ENCODE assay signal across 7 cellular contexts in genomic region chr1:116619106-116619505, GRCh38. TPM values are rescaled to one million over a fixed set of nuclear protein-coding genes. Genes with fewer than 3 reads are reported as not detected.
DNase-seq lines count a peak whose midpoint lies in the region; ATAC-seq, FAIRE-seq and TF ChIP-seq lines count a peak whose summit lies in the region.
"Not testable (repeated sequence)": the region's sequence is repeated elsewhere in the genome, so short reads cannot be mapped to it uniquely, and the experiment has no call there.

No MANE protein-coding gene starts in this region.

- TF ChIP-seq CTCF in bronchial epithelial cell (IDR thresholded peaks at IDR 0.05; ENCODE audit: insufficient read depth, low read length, severe bottlenecking); hepatocyte (IDR thresholded peaks at IDR 0.05; ENCODE audit: poor library complexity); lung (IDR thresholded peaks at IDR 0.05; ENCODE audit: control extremely low read depth, extremely low read depth); sigmoid colon (IDR thresholded peaks at IDR 0.05): not testable (repeated sequence)

- H3K27me3 ChIP-seq in bronchial epithelial cell (ENCODE audit: control insufficient read depth, insufficient read depth, low read length); hepatocyte; lung (ENCODE audit: control insufficient read depth, insufficient read depth); sigmoid colon: not testable (repeated sequence)

- not testable (repeated sequence) for H3K27ac ChIP-seq in hepatocyte; lung (ENCODE audit: low read depth in 1 of 2, low read length in 1 of 2); sigmoid colon

- not testable (repeated sequence) for TF ChIP-seq EP300 in sigmoid colon (IDR thresholded peaks at IDR 0.05)

- DNase-seq in DMS79 treated with DMSO at 0.1 percent for 48 hours (lab: John Stamatoyannopoulos, UW) (peak; percentile 53), NCI-H2029 (lab: John Stamatoyannopoulos, UW) (peak; percentile 49), NCI-H748 (lab: John Stamatoyannopoulos, UW; ENCODE audit: unreplicated experiment) (peak; percentile 83), bronchial epithelial cell (ENCODE audit: low read depth) (peak; percentile 23), hepatocyte (ENCODE audit: low spot score) (peak; percentile 29), lung (ENCODE audit: low spot score) (peak; percentile 38), sigmoid colon (peak; percentile 71)

- H3K4me2 ChIP-seq in hepatocyte, result not testable (repeated sequence)

- not testable (repeated sequence) for H2AFZ ChIP-seq in hepatocyte

- not testable (repeated sequence) for H3K9me2 ChIP-seq in hepatocyte (replicated peaks; ENCODE audit: insufficient read depth)

- not testable (repeated sequence) for H3K36me3 ChIP-seq in bronchial epithelial cell (ENCODE audit: control insufficient read depth, insufficient read depth, low read length); hepatocyte (replicated peaks; ENCODE audit: insufficient read depth, low read depth); lung (ENCODE audit: control insufficient read depth in 2 of 2, insufficient read depth in 2 of 2, low read length in 2 of 2); sigmoid colon

- peaks cover 17% of the 10 kb centered on the region for H3K79me2 ChIP-seq in hepatocyte

- H3K4me1 ChIP-seq in hepatocyte (ENCODE audit: insufficient read depth); lung (ENCODE audit: control insufficient read depth in 2 of 2, insufficient read depth in 2 of 2, low read length in 2 of 2); sigmoid colon: not testable (repeated sequence)

- not testable (repeated sequence) for ATAC-seq in lung (ENCODE audit: insufficient read depth, low FRiP score)

- H3K9me3 ChIP-seq in hepatocyte (ENCODE audit: low read depth); lung (ENCODE audit: control insufficient read depth in 2 of 2, insufficient read depth in 1 of 2, low read length in 1 of 2); sigmoid colon: not testable (repeated sequence)

- WGBS in hepatocyte (ENCODE audit: low lambda C conversion rate, missing lambda C conversion rate), result 11% methylated on average over 4 of the region's 4 CpGs
- 35 to 58% methylated on average over 4 of the region's 4 CpGs for WGBS in lung, 2 donors
- WGBS in sigmoid colon, 2 donors, result 12 to 53% methylated on average over 4 of the region's 4 CpGs

- not testable (repeated sequence) for TF ChIP-seq POLR2A in sigmoid colon (IDR thresholded peaks at IDR 0.05)

- intact Hi-C loops in sigmoid colon (cut with DNase I), result not testable (repeated sequence)

- not testable (repeated sequence) for FAIRE-seq in bronchial epithelial cell (lab: Jason Lieb, UNC)

- not testable (repeated sequence) for H4K20me1 ChIP-seq in hepatocyte (ENCODE audit: insufficient read depth, poor library complexity, severe bottlenecking)

- not testable (repeated sequence) for H3K4me3 ChIP-seq in bronchial epithelial cell (ENCODE audit: low read depth, low read length); hepatocyte; lung; sigmoid colon

RNA-seq across cellular contexts. Expression of gene CD58, which starts 48.3 kb away (rescaled TPM):
- total RNA-seq in bronchial epithelial cell (18.2 and 25.2 TPM in 2 replicates), hepatocyte (14.4 and 16.0 TPM in 2 replicates), lung (10 to 100 TPM; 27.5 TPM), sigmoid colon (10 to 100 TPM; 17.5 to 36.6 (median 28.0) TPM)
- polyA plus RNA-seq in hepatocyte (23.3 and 26.9 TPM in 2 replicates), lung (10 to 100 TPM; 29.9 to 52.1 TPM), sigmoid colon (10 to 100 TPM in 2 of 3 donors, 1 to 10 TPM in 1; 8.4 to 19.6 (median 15.7) TPM)

RNA-seq across cellular contexts. Expression of gene IGSF3, which starts 48.4 kb away (rescaled TPM):
- total RNA-seq in bronchial epithelial cell, result 37.1 and 66.3 TPM in 2 replicates
- total RNA-seq in hepatocyte, result 27.2 and 34.0 TPM in 2 replicates
- 8.8 and 9.3 TPM in 2 replicates for polyA plus RNA-seq in hepatocyte
- 10 to 100 TPM; 16.7 to 48.5 TPM for total RNA-seq in lung
- 1 to 10 TPM; 6.3 to 9.9 TPM for polyA plus RNA-seq in lung
- 1 to 10 TPM; 3.9 to 7.2 (median 6.2) TPM for total RNA-seq in sigmoid colon
- 10 to 100 TPM in 1 of 3 donors, 1 to 10 TPM in 2; 1.8 to 10.2 (median 2.5) TPM for polyA plus RNA-seq in sigmoid colon

Comparison
In these comparisons a context has a peak if more than half of its experiments do, and no peak if none do; other contexts are left out.
1. DNase-seq: peak in every context shown above with its lines; median percentile 83 in NCI-H748; 71 in sigmoid colon; 53 in DMS79 treated with DMSO at 0.1 percent for 48 hours; 49 in NCI-H2029; 38 in lung; 29 in hepatocyte; 23 in bronchial epithelial cell.